9 cellular contexts compared by ENCODE assay signal in genomic region chr6:11222385-11223277, GRCh38. TPM values are rescaled to one million over a fixed set of nuclear protein-coding genes. Genes with fewer than 3 reads are reported as not detected.
A peak's percentile ranks its signal among the peaks of the same experiment; 100 is the strongest.
DNase-seq lines count a peak whose midpoint lies in the region; ATAC-seq lines count a peak whose summit lies in the region.
"Had no signal": no experiment of that assay in that cellular context is flagged by ENCODE, and none has a peak within 500 bp of the region (broad histone marks: within the 10 kb centered on the region; RNA-seq: fewer than 3 reads in every experiment).

No MANE protein-coding gene starts in this region.

- peaks cover 0 to 3% of the 10 kb centered on the region in 2 donors for H3K4me1 ChIP-seq in esophagus (ENCODE audit: control insufficient read depth in 2 of 2, insufficient read depth in 2 of 2, low read length in 1 of 2)

- 46 to 60% methylated on average over 5 of the region's 5 CpGs for WGBS in esophagus, 2 donors

- no peak for DNase-seq in T-helper 17 cell
- no peak for DNase-seq in RKO (ENCODE audit: low spot score)
- DNase-seq in ecto neural progenitor cell (ENCODE audit: low spot score) = no peak
- DNase-seq: activated T-cell treated with anti-CD3 and anti-CD28 coated beads for 4 hours, NCI-H526 had no signal

- no peak overlapping the region for H3K4me3 ChIP-seq in esophagus (ENCODE audit: low read depth in 1 of 2, low read length in 2 of 2)

- ATAC-seq in GM21619 (IDR thresholded peaks at IDR 0.05; ENCODE audit: unreplicated experiment) (peak; percentile 36), T-helper 17 cell (no peak), HG03108 (IDR thresholded peaks at IDR 0.05; ENCODE audit: unreplicated experiment) (no peak)
- no peak for ATAC-seq in stimulated activated memory B cell treated with anti-CD40 and anti-IgM and Interleukin-4, amounts not matched to agents 10 μg/mL and 1 μg/mL and 100 μg/mL, for 72 hours

- H3K27me3 Mint-ChIP-seq in T-helper 17 cell = no peaks in the 10 kb centered on the region
- no peaks in the 10 kb centered on the region for H3K27me3 Mint-ChIP-seq in stimulated activated memory B cell treated with anti-CD40 and anti-IgM and Interleukin-4, amounts not matched to agents 10 μg/mL and 1 μg/mL and 100 μg/mL, for 72 hours

- peaks cover 50% of the 10 kb centered on the region for H3K4me1 Mint-ChIP-seq in T-helper 17 cell
- peaks cover 71% of the 10 kb centered on the region for H3K4me1 Mint-ChIP-seq in stimulated activated memory B cell treated with anti-CD40 and anti-IgM and Interleukin-4, amounts not matched to agents 10 μg/mL and 1 μg/mL and 100 μg/mL, for 72 hours

- peak overlapping the region; percentile 27 to 37 for H3K27ac ChIP-seq in esophagus (ENCODE audit: low read depth in 2 of 2, low read length in 1 of 2)

- H3K36me3 Mint-ChIP-seq in T-helper 17 cell (ENCODE audit: low read depth) = peaks cover under 1% of the 10 kb centered on the region
- peaks cover 15% of the 10 kb centered on the region for H3K36me3 Mint-ChIP-seq in stimulated activated memory B cell treated with anti-CD40 and anti-IgM and Interleukin-4, amounts not matched to agents 10 μg/mL and 1 μg/mL and 100 μg/mL, for 72 hours

- H3K4me3 Mint-ChIP-seq in T-helper 17 cell = peak overlapping the region; percentile 43
- H3K4me3 Mint-ChIP-seq in stimulated activated memory B cell treated with anti-CD40 and anti-IgM and Interleukin-4, amounts not matched to agents 10 μg/mL and 1 μg/mL and 100 μg/mL, for 72 hours = no peak overlapping the region

- H3K9me3 ChIP-seq in T-helper 17 cell (ENCODE audit: control insufficient read depth, low read length, poor library complexity, severe bottlenecking) = no peaks in the 10 kb centered on the region
- H3K9me3 ChIP-seq in esophagus (ENCODE audit: control insufficient read depth in 2 of 2, insufficient read depth in 1 of 2, low read depth in 1 of 2, low read length in 1 of 2) = no peaks in the 10 kb centered on the region

- peaks cover 2% of the 10 kb centered on the region for H3K9me3 Mint-ChIP-seq in stimulated activated memory B cell treated with anti-CD40 and anti-IgM and Interleukin-4, amounts not matched to agents 10 μg/mL and 1 μg/mL and 100 μg/mL, for 72 hours

- H3K27ac Mint-ChIP-seq in T-helper 17 cell = peak overlapping the region; percentile 83
- H3K27ac Mint-ChIP-seq in stimulated activated memory B cell treated with anti-CD40 and anti-IgM and Interleukin-4, amounts not matched to agents 10 μg/mL and 1 μg/mL and 100 μg/mL, for 72 hours = peak overlapping the region; percentile 78

- H3K27me3 ChIP-seq in esophagus (ENCODE audit: control insufficient read depth in 1 of 2, insufficient read depth in 2 of 2, low read length in 2 of 2) = no peaks in the 10 kb centered on the region

- H3K36me3 ChIP-seq in esophagus (ENCODE audit: control insufficient read depth in 2 of 2, insufficient read depth in 2 of 2, low read length in 1 of 2) = no peaks in the 10 kb centered on the region

RNA-seq across cellular contexts. Expression of gene NEDD9, which starts 9.8 kb away (rescaled TPM):
- total RNA-seq in T-helper 17 cell = 10 to 100 TPM; 63.5 to 64.9 TPM
- 1 to 10 TPM; 1.6 to 2.1 TPM for polyA plus RNA-seq in esophagus
